Comparison of ENCODE assay signal across 19 cellular contexts in the genomic region with DNA sequence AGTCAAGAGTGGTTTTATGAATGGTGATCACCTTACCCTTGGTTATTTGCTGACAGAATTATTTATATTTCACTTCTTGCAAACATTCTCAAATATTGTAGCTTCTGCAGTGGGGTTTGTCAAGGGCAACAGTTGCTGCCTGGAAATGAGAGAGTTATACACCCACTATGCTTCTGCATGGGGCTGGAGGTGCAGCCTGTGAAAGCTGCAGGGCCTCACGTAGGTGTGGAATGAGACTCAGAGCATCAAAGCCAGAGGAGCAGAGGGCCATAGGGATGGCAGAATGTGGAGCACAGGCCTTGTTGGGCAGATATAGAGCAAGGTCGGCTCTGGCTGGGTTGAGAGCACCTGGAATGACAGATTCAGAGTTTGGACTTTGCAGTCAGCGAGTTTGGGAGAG.
DNase-seq lines count a peak whose midpoint lies in the region; ATAC-seq, FAIRE-seq and TF ChIP-seq lines count a peak whose summit lies in the region.
"Had no signal": no experiment of that assay in that cellular context is flagged by ENCODE, and none has a peak within 500 bp of the region (broad histone marks: within the 10 kb centered on the region; RNA-seq: fewer than 3 reads in every experiment).

No MANE protein-coding gene starts in this region.

- H3K27ac ChIP-seq in A549 (no peak overlapping the region), GM23338 (ENCODE audit: low read depth) (no peak overlapping the region), foreskin keratinocyte (no peak overlapping the region)
- H3K27ac ChIP-seq: BLaER1, heart right ventricle, PC-9, tibial nerve had no signal

- TF ChIP-seq CTCF in A549 (IDR thresholded peaks at IDR 0.05) (no peak), GM23338 (conservative IDR thresholded peaks at IDR 0.05; ENCODE audit: low read depth in 2 of 2) (no peak), chondrocyte (IDR thresholded peaks at IDR 0.05) (no peak), nephron progenitor cell (IDR thresholded peaks at IDR 0.05) (no peak), foreskin keratinocyte (conservative IDR thresholded peaks at IDR 0.05) (no peak)

- H3K9me3 Mint-ChIP-seq in GM23338 (no peaks in the 10 kb centered on the region; the same call in 2 of the 3 replicates), chondrocyte (ENCODE audit: low read depth) (no peaks in the 10 kb centered on the region), nephron progenitor cell (peaks cover 10% of the 10 kb centered on the region)
- no peaks in the 10 kb centered on the region for H3K9me3 Mint-ChIP-seq in T-helper 2 cell treated with Interferon-gamma antibody and Interleukin-4, amounts not matched to agents 5 μg/mL and 100 μg/mL, for 36 hours

- H3K4me1 ChIP-seq in A549, result no peaks in the 10 kb centered on the region
- peaks cover 27% of the 10 kb centered on the region for H3K4me1 ChIP-seq in GM23338 (ENCODE audit: insufficient read depth)
- H3K4me1 ChIP-seq in foreskin keratinocyte, result no peaks in the 10 kb centered on the region

- no peaks in the 10 kb centered on the region for H3K79me2 ChIP-seq in GM23338 (replicated peaks; ENCODE audit: insufficient read depth)

- no peak for TF ChIP-seq EP300 in A549 (IDR thresholded peaks at IDR 0.05)

- H3K27ac Mint-ChIP-seq in GM23338 (no peak overlapping the region), chondrocyte (ENCODE audit: unreplicated experiment) (no peak overlapping the region), nephron progenitor cell (no peak overlapping the region)
- H3K27ac Mint-ChIP-seq in T-helper 2 cell treated with Interferon-gamma antibody and Interleukin-4, amounts not matched to agents 5 μg/mL and 100 μg/mL, for 36 hours, result no peak overlapping the region

- WGBS in A549 (ENCODE audit: missing lambda C conversion rate), result 86% methylated on average over 3 of the region's 3 CpGs

- CTCF ChIA-PET in A549 (lab: Yijun Ruan, JAX), result interaction anchor here (0.6 to 3.2 kb wide), 20 partner anchors 9 to 235 kb away, joined by 3 to 10 read pairs (median 4); no protein-coding TSS in a partner anchor

- ATAC-seq in A549, result no peak; a peak in 1 of 6 replicates
- no peak for ATAC-seq in GM23338
- no peak for ATAC-seq in foreskin keratinocyte
- ATAC-seq: HCT116, Right ventricle myocardium inferior had no signal

- no peak overlapping the region; the same call in 2 of the 3 replicates for H3K4me3 ChIP-seq in A549
- peak overlapping the region; percentile 62; the same call in 1 of the 2 replicates for H3K4me3 ChIP-seq in GM23338
- H3K4me3 ChIP-seq: BLaER1, K562, lung, PC-9 had no signal

- TF ChIP-seq RAD21 in A549 (conservative IDR thresholded peaks at IDR 0.05 in 1 of 2, IDR thresholded peaks at IDR 0.05 in 1 of 2), result no peak

- peaks cover 44% of the 10 kb centered on the region for H3K27me3 Mint-ChIP-seq in GM23338 (ENCODE audit: insufficient read depth, low read depth, poor library complexity)
- H3K27me3 Mint-ChIP-seq in chondrocyte (ENCODE audit: low read depth), result peaks cover 63% of the 10 kb centered on the region
- peaks cover 80% of the 10 kb centered on the region for H3K27me3 Mint-ChIP-seq in nephron progenitor cell (ENCODE audit: low read depth, poor library complexity)
- H3K27me3 Mint-ChIP-seq in T-helper 2 cell treated with Interferon-gamma antibody and Interleukin-4, amounts not matched to agents 5 μg/mL and 100 μg/mL, for 36 hours (ENCODE audit: low read depth), result peaks cover 52% of the 10 kb centered on the region

- H3K9me2 ChIP-seq in GM23338 (ENCODE audit: insufficient read depth), result no peaks in the 10 kb centered on the region

- H3K36me3 ChIP-seq in GM23338 (ENCODE audit: insufficient read depth), result no peaks in the 10 kb centered on the region
- H3K36me3 ChIP-seq: BLaER1, heart right ventricle, tibial nerve had no signal

- DNase-seq in A549 (ENCODE audit: low read depth in 1 of 2, low spot score in 1 of 2) (no peak), GM23338 (ENCODE audit: low spot score) (no peak), chondrocyte (ENCODE audit: low spot score) (no peak), nephron progenitor cell (no peak), UCSD-AML1 (lab: John Stamatoyannopoulos, UW; ENCODE audit: unreplicated experiment) (no peak), foreskin keratinocyte (no peak)
- DNase-seq in T-helper 2 cell treated with Interferon-gamma antibody and Interleukin-4, amounts not matched to agents 5 μg/mL and 100 μg/mL, for 36 hours (ENCODE audit: low spot score), result no peak
- DNase-seq: activated CD4-positive, alpha-beta T cell treated with anti-CD3 and anti-CD28 coated beads, Interleukin-2, amount 50 U/mL, for 4 hours; activated CD4-positive, CD25-positive, alpha-beta regulatory T cell; activated effector memory CD4-positive, alpha-beta T cell treated with Interleukin-2 at 50 U/mL for 16 hours; heart right ventricle; PC-9 had no signal

- H3K4me3 Mint-ChIP-seq in GM23338 (peak overlapping the region; percentile 75; the same call in 1 of the 3 replicates), chondrocyte (ENCODE audit: unreplicated experiment) (peak overlapping the region; percentile 64), nephron progenitor cell (peak overlapping the region; percentile 90)
- H3K4me3 Mint-ChIP-seq in T-helper 2 cell treated with Interferon-gamma antibody and Interleukin-4, amounts not matched to agents 5 μg/mL and 100 μg/mL, for 36 hours, result no peak overlapping the region

- H3F3A ChIP-seq in GM23338 (replicated peaks; ENCODE audit: low read depth), result peaks cover 7% of the 10 kb centered on the region; the same call in 1 of the 2 replicates

- H3K4me2 ChIP-seq in A549 (peak overlapping the region; percentile 97), GM23338 (peak overlapping the region; percentile 86)
- H3K4me2 ChIP-seq: BLaER1, PC-9 had no signal

- POLR2A ChIA-PET in A549 (lab: Yijun Ruan, JAX), result no interaction called here

- H3K36me3 Mint-ChIP-seq in GM23338 (ENCODE audit: low read depth) (no peaks in the 10 kb centered on the region; the same call in 2 of the 3 replicates), chondrocyte (ENCODE audit: low read depth) (peaks cover 3% of the 10 kb centered on the region), nephron progenitor cell (ENCODE audit: low read depth) (no peaks in the 10 kb centered on the region)
- no peaks in the 10 kb centered on the region for H3K36me3 Mint-ChIP-seq in T-helper 2 cell treated with Interferon-gamma antibody and Interleukin-4, amounts not matched to agents 5 μg/mL and 100 μg/mL, for 36 hours (ENCODE audit: low read depth)

- no peak for TF ChIP-seq POLR2A in A549 (IDR thresholded peaks at IDR 0.05; ENCODE audit: low read length)

- H3K27me3 ChIP-seq in GM23338 (ENCODE audit: insufficient read depth), result peaks cover 53% of the 10 kb centered on the region
- H3K27me3 ChIP-seq in foreskin keratinocyte, result peaks cover 19% of the 10 kb centered on the region
- H3K27me3 ChIP-seq: BLaER1 had no signal

- peaks cover 45% of the 10 kb centered on the region for H3K4me1 Mint-ChIP-seq in GM23338
- H3K4me1 Mint-ChIP-seq in chondrocyte (ENCODE audit: low read depth), result peaks cover 9% of the 10 kb centered on the region
- peaks cover 17% of the 10 kb centered on the region for H3K4me1 Mint-ChIP-seq in nephron progenitor cell
- peaks cover 6% of the 10 kb centered on the region for H3K4me1 Mint-ChIP-seq in T-helper 2 cell treated with Interferon-gamma antibody and Interleukin-4, amounts not matched to agents 5 μg/mL and 100 μg/mL, for 36 hours (ENCODE audit: low read depth)

- FAIRE-seq in A549 (lab: Jason Lieb, UNC), result no peak
- FAIRE-seq: G401.6 had no signal

- no peaks in the 10 kb centered on the region for H4K20me1 ChIP-seq in GM23338 (replicated peaks; ENCODE audit: insufficient read depth)
- H4K20me1 ChIP-seq: BLaER1 had no signal

- H2AFZ ChIP-seq in GM23338, result no peak overlapping the region
- H2AFZ ChIP-seq: PC-9 had no signal

- H3K9me3 ChIP-seq in A549, result no peaks in the 10 kb centered on the region
- H3K9me3 ChIP-seq: heart right ventricle, tibial nerve had no signal

TF ChIP-seq in A549, 52 proteins besides CTCF, POLR2A, EP300 and RAD21 (continues in another document):
- TF ChIP-seq ESRRA (IDR thresholded peaks at IDR 0.05; ENCODE audit: borderline replicate concordance, low read length) (no peak), NR3C1 (IDR thresholded peaks at IDR 0.05) (no peak), CBX8 (IDR thresholded peaks at IDR 0.05) (no peak), ZFP36 (IDR thresholded peaks at IDR 0.05; ENCODE audit: borderline replicate concordance, partially characterized antibody) (no peak), HOXB13 (CRISPR knock-in tag; IDR thresholded peaks at IDR 0.05; ENCODE audit: low read depth) (no peak), HOXA7 (CRISPR knock-in tag; IDR thresholded peaks at IDR 0.05) (no peak), ZSCAN20 (CRISPR knock-in tag; IDR thresholded peaks at IDR 0.05) (no peak)
- TF ChIP-seq, protein P1, sequence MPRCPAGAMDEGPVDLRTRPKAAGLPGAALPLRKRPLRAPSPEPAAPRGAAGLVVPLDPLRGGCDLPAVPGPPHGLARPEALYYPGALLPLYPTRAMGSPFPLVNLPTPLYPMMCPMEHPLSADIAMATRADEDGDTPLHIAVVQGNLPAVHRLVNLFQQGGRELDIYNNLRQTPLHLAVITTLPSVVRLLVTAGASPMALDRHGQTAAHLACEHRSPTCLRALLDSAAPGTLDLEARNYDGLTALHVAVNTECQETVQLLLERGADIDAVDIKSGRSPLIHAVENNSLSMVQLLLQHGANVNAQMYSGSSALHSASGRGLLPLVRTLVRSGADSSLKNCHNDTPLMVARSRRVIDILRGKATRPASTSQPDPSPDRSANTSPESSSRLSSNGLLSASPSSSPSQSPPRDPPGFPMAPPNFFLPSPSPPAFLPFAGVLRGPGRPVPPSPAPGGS (IDR thresholded peaks at IDR 0.05), result no peak

TF ChIP-seq in GM23338, 12 proteins besides CTCF, POLR2A, EP300 and RAD21 (continues in another document):
- TF ChIP-seq STAT1 (IDR thresholded peaks at IDR 0.05; ENCODE audit: unreplicated experiment) (no peak), POLR2AphosphoS5 (IDR thresholded peaks at IDR 0.05; ENCODE audit: low read depth) (no peak), ZNF114 (CRISPR knock-in tag; IDR thresholded peaks at IDR 0.05) (no peak), ZNF331 (CRISPR knock-in tag; IDR thresholded peaks at IDR 0.05; ENCODE audit: low read depth) (no peak)
